In genomic region chr2:45166229-45166890, GRCh38 we compare ENCODE assay signal across 2 cellular contexts.
TF ChIP-seq lines count a peak whose summit lies in the region.

No MANE protein-coding gene starts in this region.

TF ChIP-seq in SK-N-SH treated with all-trans-retinoic acid at 6 μM for 48 hours, 23 proteins besides CTCF, POLR2A, EP300 and RAD21 (continued from another document):
- TF ChIP-seq CSRNP3 (CRISPR knock-in tag; IDR thresholded peaks at IDR 0.05) (no peak), TSHZ2 (CRISPR knock-in tag; IDR thresholded peaks at IDR 0.05) (no peak), ZNF8 (CRISPR knock-in tag; IDR thresholded peaks at IDR 0.05) (no peak), ZFP30 (CRISPR knock-in tag; IDR thresholded peaks at IDR 0.05) (peak; percentile 51; the same call in 1 of the 2 replicates), PATZ1 (CRISPR knock-in tag; IDR thresholded peaks at IDR 0.05; ENCODE audit: borderline replicate concordance) (no peak), BACH2 (CRISPR knock-in tag; IDR thresholded peaks at IDR 0.05; ENCODE audit: borderline replicate concordance) (no peak), TCF4 (CRISPR knock-in tag; IDR thresholded peaks at IDR 0.05; ENCODE audit: borderline replicate concordance) (no peak), ZNF565 (CRISPR knock-in tag; conservative IDR thresholded peaks at IDR 0.05; ENCODE audit: low read depth) (no peak), ZNF70 (CRISPR knock-in tag; IDR thresholded peaks at IDR 0.05) (no peak), ESRRG (CRISPR knock-in tag; IDR thresholded peaks at IDR 0.05) (0 out of 2 replicates have a peak, but pooled peaks have one; percentile 18)

TF ChIP-seq in SK-N-SH, 30 proteins besides CTCF, POLR2A, EP300 and RAD21 (continued from another document):
- no peak for TF ChIP-seq RXRA (IDR thresholded peaks at IDR 0.05; ENCODE audit: borderline replicate concordance, low read depth)
- TF ChIP-seq USF1 (IDR thresholded peaks at IDR 0.05; ENCODE audit: borderline replicate concordance, low read depth): no peak
- no peak for TF ChIP-seq FOXM1 (IDR thresholded peaks at IDR 0.05; ENCODE audit: low read depth)
- no peak for TF ChIP-seq ZBTB33 (IDR thresholded peaks at IDR 0.05; ENCODE audit: borderline replicate concordance, low read depth)
